Comparison of ENCODE assay signal across 1 cellular context in the genomic region with DNA sequence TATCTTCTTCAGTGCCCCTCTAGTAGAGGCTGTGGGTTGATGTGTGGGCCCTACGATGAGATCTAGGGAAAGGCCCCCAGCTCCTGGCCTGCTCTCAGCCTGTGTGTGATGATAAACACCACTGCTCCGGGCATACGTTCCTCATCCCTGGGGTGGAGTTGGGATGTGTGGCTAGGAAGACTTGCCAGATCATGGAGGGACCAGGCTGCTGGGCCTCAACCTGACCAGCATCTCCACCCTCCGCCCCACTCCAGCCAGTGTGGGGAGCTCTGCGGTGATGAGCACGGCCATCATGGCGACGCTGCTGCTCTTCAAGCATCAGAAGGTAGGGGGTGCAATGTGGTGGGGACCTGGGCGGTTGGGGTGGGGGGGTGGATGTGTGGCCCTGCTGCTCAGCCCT.
TF ChIP-seq lines count a peak whose summit lies in the region.

No MANE protein-coding gene starts in this region.

TF ChIP-seq in WTC11, 78 proteins besides CTCF, POLR2A, EP300 and RAD21:
- TF ChIP-seq, protein P1, sequence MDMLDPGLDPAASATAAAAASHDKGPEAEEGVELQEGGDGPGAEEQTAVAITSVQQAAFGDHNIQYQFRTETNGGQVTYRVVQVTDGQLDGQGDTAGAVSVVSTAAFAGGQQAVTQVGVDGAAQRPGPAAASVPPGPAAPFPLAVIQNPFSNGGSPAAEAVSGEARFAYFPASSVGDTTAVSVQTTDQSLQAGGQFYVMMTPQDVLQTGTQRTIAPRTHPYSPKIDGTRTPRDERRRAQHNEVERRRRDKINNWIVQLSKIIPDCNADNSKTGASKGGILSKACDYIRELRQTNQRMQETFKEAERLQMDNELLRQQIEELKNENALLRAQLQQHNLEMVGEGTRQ (CRISPR knock-in tag; IDR thresholded peaks at IDR 0.05): no peak
- no peak for TF ChIP-seq KAT7 (CRISPR knock-in tag; IDR thresholded peaks at IDR 0.05; ENCODE audit: borderline replicate concordance)
- TF ChIP-seq, protein P2, sequence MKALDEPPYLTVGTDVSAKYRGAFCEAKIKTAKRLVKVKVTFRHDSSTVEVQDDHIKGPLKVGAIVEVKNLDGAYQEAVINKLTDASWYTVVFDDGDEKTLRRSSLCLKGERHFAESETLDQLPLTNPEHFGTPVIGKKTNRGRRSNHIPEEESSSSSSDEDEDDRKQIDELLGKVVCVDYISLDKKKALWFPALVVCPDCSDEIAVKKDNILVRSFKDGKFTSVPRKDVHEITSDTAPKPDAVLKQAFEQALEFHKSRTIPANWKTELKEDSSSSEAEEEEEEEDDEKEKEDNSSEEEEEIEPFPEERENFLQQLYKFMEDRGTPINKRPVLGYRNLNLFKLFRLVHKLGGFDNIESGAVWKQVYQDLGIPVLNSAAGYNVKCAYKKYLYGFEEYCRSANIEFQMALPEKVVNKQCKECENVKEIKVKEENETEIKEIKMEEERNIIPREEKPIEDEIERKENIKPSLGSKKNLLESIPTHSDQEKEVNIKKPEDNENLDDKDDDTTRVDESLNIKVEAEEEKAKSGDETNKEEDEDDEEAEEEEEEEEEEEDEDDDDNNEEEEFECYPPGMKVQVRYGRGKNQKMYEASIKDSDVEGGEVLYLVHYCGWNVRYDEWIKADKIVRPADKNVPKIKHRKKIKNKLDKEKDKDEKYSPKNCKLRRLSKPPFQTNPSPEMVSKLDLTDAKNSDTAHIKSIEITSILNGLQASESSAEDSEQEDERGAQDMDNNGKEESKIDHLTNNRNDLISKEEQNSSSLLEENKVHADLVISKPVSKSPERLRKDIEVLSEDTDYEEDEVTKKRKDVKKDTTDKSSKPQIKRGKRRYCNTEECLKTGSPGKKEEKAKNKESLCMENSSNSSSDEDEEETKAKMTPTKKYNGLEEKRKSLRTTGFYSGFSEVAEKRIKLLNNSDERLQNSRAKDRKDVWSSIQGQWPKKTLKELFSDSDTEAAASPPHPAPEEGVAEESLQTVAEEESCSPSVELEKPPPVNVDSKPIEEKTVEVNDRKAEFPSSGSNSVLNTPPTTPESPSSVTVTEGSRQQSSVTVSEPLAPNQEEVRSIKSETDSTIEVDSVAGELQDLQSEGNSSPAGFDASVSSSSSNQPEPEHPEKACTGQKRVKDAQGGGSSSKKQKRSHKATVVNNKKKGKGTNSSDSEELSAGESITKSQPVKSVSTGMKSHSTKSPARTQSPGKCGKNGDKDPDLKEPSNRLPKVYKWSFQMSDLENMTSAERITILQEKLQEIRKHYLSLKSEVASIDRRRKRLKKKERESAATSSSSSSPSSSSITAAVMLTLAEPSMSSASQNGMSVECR (CRISPR knock-in tag; IDR thresholded peaks at IDR 0.05; ENCODE audit: borderline replicate concordance): no peak
- TF ChIP-seq NFE2L1 (CRISPR knock-in tag; IDR thresholded peaks at IDR 0.05): no peak
- no peak for TF ChIP-seq MYBL2 (CRISPR knock-in tag; IDR thresholded peaks at IDR 0.05)
- TF ChIP-seq CREB1 (CRISPR knock-in tag; IDR thresholded peaks at IDR 0.05): no peak
- no peak for TF ChIP-seq JAZF1 (CRISPR knock-in tag; IDR thresholded peaks at IDR 0.05)
- TF ChIP-seq, protein P3, sequence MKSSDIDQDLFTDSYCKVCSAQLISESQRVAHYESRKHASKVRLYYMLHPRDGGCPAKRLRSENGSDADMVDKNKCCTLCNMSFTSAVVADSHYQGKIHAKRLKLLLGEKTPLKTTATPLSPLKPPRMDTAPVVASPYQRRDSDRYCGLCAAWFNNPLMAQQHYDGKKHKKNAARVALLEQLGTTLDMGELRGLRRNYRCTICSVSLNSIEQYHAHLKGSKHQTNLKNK (CRISPR knock-in tag; IDR thresholded peaks at IDR 0.05): no peak
- TF ChIP-seq ETV6 (CRISPR knock-in tag; IDR thresholded peaks at IDR 0.05): no peak
- TF ChIP-seq NR3C1 (CRISPR knock-in tag; conservative IDR thresholded peaks at IDR 0.05; ENCODE audit: low read depth): no peak
- TF ChIP-seq ZNF317 (CRISPR knock-in tag; IDR thresholded peaks at IDR 0.05; ENCODE audit: borderline replicate concordance, low read depth): no peak
- TF ChIP-seq, protein P4, sequence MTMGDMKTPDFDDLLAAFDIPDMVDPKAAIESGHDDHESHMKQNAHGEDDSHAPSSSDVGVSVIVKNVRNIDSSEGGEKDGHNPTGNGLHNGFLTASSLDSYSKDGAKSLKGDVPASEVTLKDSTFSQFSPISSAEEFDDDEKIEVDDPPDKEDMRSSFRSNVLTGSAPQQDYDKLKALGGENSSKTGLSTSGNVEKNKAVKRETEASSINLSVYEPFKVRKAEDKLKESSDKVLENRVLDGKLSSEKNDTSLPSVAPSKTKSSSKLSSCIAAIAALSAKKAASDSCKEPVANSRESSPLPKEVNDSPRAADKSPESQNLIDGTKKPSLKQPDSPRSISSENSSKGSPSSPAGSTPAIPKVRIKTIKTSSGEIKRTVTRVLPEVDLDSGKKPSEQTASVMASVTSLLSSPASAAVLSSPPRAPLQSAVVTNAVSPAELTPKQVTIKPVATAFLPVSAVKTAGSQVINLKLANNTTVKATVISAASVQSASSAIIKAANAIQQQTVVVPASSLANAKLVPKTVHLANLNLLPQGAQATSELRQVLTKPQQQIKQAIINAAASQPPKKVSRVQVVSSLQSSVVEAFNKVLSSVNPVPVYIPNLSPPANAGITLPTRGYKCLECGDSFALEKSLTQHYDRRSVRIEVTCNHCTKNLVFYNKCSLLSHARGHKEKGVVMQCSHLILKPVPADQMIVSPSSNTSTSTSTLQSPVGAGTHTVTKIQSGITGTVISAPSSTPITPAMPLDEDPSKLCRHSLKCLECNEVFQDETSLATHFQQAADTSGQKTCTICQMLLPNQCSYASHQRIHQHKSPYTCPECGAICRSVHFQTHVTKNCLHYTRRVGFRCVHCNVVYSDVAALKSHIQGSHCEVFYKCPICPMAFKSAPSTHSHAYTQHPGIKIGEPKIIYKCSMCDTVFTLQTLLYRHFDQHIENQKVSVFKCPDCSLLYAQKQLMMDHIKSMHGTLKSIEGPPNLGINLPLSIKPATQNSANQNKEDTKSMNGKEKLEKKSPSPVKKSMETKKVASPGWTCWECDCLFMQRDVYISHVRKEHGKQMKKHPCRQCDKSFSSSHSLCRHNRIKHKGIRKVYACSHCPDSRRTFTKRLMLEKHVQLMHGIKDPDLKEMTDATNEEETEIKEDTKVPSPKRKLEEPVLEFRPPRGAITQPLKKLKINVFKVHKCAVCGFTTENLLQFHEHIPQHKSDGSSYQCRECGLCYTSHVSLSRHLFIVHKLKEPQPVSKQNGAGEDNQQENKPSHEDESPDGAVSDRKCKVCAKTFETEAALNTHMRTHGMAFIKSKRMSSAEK (CRISPR knock-in tag; IDR thresholded peaks at IDR 0.05; ENCODE audit: borderline replicate concordance): no peak
